ENCODE assay signal across 8 cellular contexts in genomic region chr10:61899045-61899444, GRCh38. TPM values are rescaled to one million over a fixed set of nuclear protein-coding genes. Genes with fewer than 3 reads are reported as not detected.
DNase-seq lines count a peak whose midpoint lies in the region; ATAC-seq and TF ChIP-seq lines count a peak whose summit lies in the region.

No MANE protein-coding gene starts in this region.

- H3K4me3 ChIP-seq in WI38 (ENCODE audit: low read depth, low read length) (peak overlapping the region; percentile 91), heart left ventricle (peak overlapping the region in 2 of 12 donors; percentile 80 to 91)

- H3K4me3 Mint-ChIP-seq in H9: peak overlapping the region in 1 of 2 experiments; percentile 57; a peak in 3 of 5 replicates

- H3K18ac ChIP-seq in H9 (ENCODE audit: insufficient read length, low read depth, low read length): no peak overlapping the region

- H3K27me3 Mint-ChIP-seq in H9 (ENCODE audit: low read depth): peaks cover 72% of the 10 kb centered on the region

- H3K79me1 ChIP-seq in H9 (ENCODE audit: insufficient read depth, low read depth, low read length, poor library complexity, severe bottlenecking): no peaks in the 10 kb centered on the region

- no peak overlapping the region for H3K27ac Mint-ChIP-seq in H9

- H3K4ac ChIP-seq in H9 (ENCODE audit: low read depth, low read length): no peak overlapping the region

- no peak overlapping the region for H2BK20ac ChIP-seq in H9 (ENCODE audit: low read depth, low read length, poor library complexity, severe bottlenecking)

- peaks cover 29% of the 10 kb centered on the region; the same call in 1 of the 2 replicates for H3K27me3 ChIP-seq in H9 (ENCODE audit: insufficient read depth, low read length)
- no peaks in the 10 kb centered on the region for H3K27me3 ChIP-seq in heart left ventricle

- no CpG with 5 or more reads among the region's 5 CpGs for WGBS in H9 (ENCODE audit: extremely low coverage, insufficient read length, low lambda C conversion rate)
- 55 to 60% (median 56%) methylated on average over 5 of the region's 5 CpGs for WGBS in heart left ventricle, 4 donors

- peak; percentile 17 for DNase-seq in ACHN
- DNase-seq in H9: no peak
- peak; percentile 43 for DNase-seq in inferior parietal cortex (ENCODE audit: extremely low spot score)
- DNase-seq in heart left ventricle: no peak

- H3T11ph ChIP-seq in H9 (ENCODE audit: low read length): no peak overlapping the region

- no peak overlapping the region for H2BK5ac ChIP-seq in H9 (ENCODE audit: insufficient read length, low read length)

- intact Hi-C loops in heart left ventricle (cut with DNase I): loop anchor here in 6 of 10 donors (5.0 to 10.0 kb wide), 5 partner anchors 136 to 348 kb away; no protein-coding TSS in a partner anchor

- H3K79me2 ChIP-seq in H9 (ENCODE audit: insufficient read depth, low read length): no peaks in the 10 kb centered on the region

- no peaks in the 10 kb centered on the region for H3K9me3 ChIP-seq in H9 (ENCODE audit: control insufficient read depth, low read depth, low read length)
- no peaks in the 10 kb centered on the region for H3K9me3 ChIP-seq in heart left ventricle

- no peaks in the 10 kb centered on the region; a peak in 1 of 7 replicates for H3K36me3 Mint-ChIP-seq in H9 (ENCODE audit: insufficient read depth in 1 of 3, low read depth in 3 of 3)

- no peak overlapping the region for H2BK120ac ChIP-seq in H9 (ENCODE audit: low read depth, low read length, poor library complexity, severe bottlenecking)

- H3K27ac ChIP-seq in H9 (ENCODE audit: insufficient read length, low read depth, low read length) (no peak overlapping the region), heart left ventricle (peak overlapping the region in 4 of 12 donors; percentile 89 to 100 (median 92))

- TF ChIP-seq CTCF in H9 (conservative IDR thresholded peaks at IDR 0.05): no peak
- no peak for TF ChIP-seq CTCF in WI38 (IDR thresholded peaks at IDR 0.05; ENCODE audit: low read depth, low read length)
- TF ChIP-seq CTCF in heart left ventricle (IDR thresholded peaks at IDR 0.05): no peak

- H4K5ac ChIP-seq in H9 (ENCODE audit: insufficient read length, low read depth, low read length): no peak overlapping the region

- H3K36me3 ChIP-seq in heart left ventricle: no peaks in the 10 kb centered on the region

- H4K20me1 ChIP-seq in H9 (ENCODE audit: control insufficient read depth, insufficient read depth, insufficient read length): no peaks in the 10 kb centered on the region

- no peak overlapping the region for H3K23ac ChIP-seq in H9 (ENCODE audit: insufficient read length, low read depth, low read length)

- in situ Hi-C loops in ACHN (cut with HindIII; ENCODE audit: low pct_ligation_motif_present, low pct_unique_long_range_greater_than_20kb, low sequenced_read_pairs): no loop called here

- no peak overlapping the region for H2BK12ac ChIP-seq in H9 (ENCODE audit: insufficient read length, low read depth, low read length)

- H3K9me3 Mint-ChIP-seq in H9: no peaks in the 10 kb centered on the region; a peak in 1 of 5 replicates

- ATAC-seq in GM21423 (IDR thresholded peaks at IDR 0.05; ENCODE audit: unreplicated experiment): no peak
- ATAC-seq in HG02588 (IDR thresholded peaks at IDR 0.05; ENCODE audit: unreplicated experiment): no peak
- ATAC-seq in HG03432 (IDR thresholded peaks at IDR 0.05; ENCODE audit: unreplicated experiment): no peak
- ATAC-seq in heart left ventricle: no peak

- no peak overlapping the region for H3K56ac ChIP-seq in H9 (ENCODE audit: insufficient read length, low read depth, low read length)

- no peak overlapping the region for H4K8ac ChIP-seq in H9 (replicated peaks; ENCODE audit: insufficient read length, low read depth, low read length)

- H2AK5ac ChIP-seq in H9 (ENCODE audit: insufficient read length, low read length): no peak overlapping the region

- H3K9ac ChIP-seq in H9 (ENCODE audit: extremely low read depth, insufficient read length, low read length): no peak overlapping the region

- TF ChIP-seq POLR2A in heart left ventricle (IDR thresholded peaks at IDR 0.05): no peak

- H2AFZ ChIP-seq in H9 (ENCODE audit: low read length): no peak overlapping the region

- peaks cover 39 to 52% of the 10 kb centered on the region in 2 experiments for H3K4me1 Mint-ChIP-seq in H9

- H3K14ac ChIP-seq in H9 (ENCODE audit: insufficient read depth, low read length): no peak overlapping the region

- H2BK15ac ChIP-seq in H9 (ENCODE audit: low read depth, low read length): no peak overlapping the region

- no peaks in the 10 kb centered on the region for H3K4me1 ChIP-seq in H9 (ENCODE audit: insufficient read depth, low read length)
- H3K4me1 ChIP-seq in heart left ventricle: peaks cover 0 to 40% (median 17%) of the 10 kb centered on the region in 12 donors

- peaks cover 41% of the 10 kb centered on the region for H3K23me2 ChIP-seq in H9 (ENCODE audit: insufficient read length, low read depth, low read length, poor library complexity, severe bottlenecking)

- no peak overlapping the region for H4K91ac ChIP-seq in H9 (ENCODE audit: insufficient read length, low read depth, low read length)

- H3K4me2 ChIP-seq in H9 (ENCODE audit: insufficient read depth, insufficient read length, low read length): peak overlapping the region; percentile 30

RNA-seq across cellular contexts. Expression of gene ARID5B, which starts 2.5 kb away (rescaled TPM):
- total RNA-seq in H9 (2021) (0.04 and 0.11 TPM in 2 replicates), heart left ventricle (10 to 100 TPM; 11.2 to 45.5 (median 29.9) TPM)
- 10 to 100 TPM in 1 of 2 donors, 1 to 10 TPM in 1; 4.5 to 15.8 TPM for polyA plus RNA-seq in heart left ventricle

Comparison
In these comparisons a context has a peak if more than half of its experiments do, and no peak if none do; other contexts are left out.
1. DNase-seq: peak in ACHN (single experiment) and inferior parietal cortex (single experiment); none in H9 (single experiment) and heart left ventricle (0 of 5).
2. RNA of gene ARID5B, which starts 2.5 kb away (total RNA-seq): 11.2 to 45.5 TPM in heart left ventricle; 0.04 to 0.11 TPM in H9; every median in the first group is over 10 times any median in the second.